In genomic region chr5:88672644-88673493, GRCh38 we compare ENCODE assay signal across 12 cellular contexts.
DNase-seq lines count a peak whose midpoint lies in the region; ATAC-seq and TF ChIP-seq lines count a peak whose summit lies in the region.
"Had no signal": no experiment of that assay in that cellular context is flagged by ENCODE, and none has a peak within 500 bp of the region (broad histone marks: within the 10 kb centered on the region; RNA-seq: fewer than 3 reads in every experiment).

No MANE protein-coding gene starts in this region.

- H3K4me3 ChIP-seq in CD4-positive, alpha-beta memory T cell (ENCODE audit: low read length in 2 of 2): no peak overlapping the region
- H3K4me3 ChIP-seq in HUES64 (ENCODE audit: low read length): peak overlapping the region; percentile 44
- no peak overlapping the region for H3K4me3 ChIP-seq in colonic mucosa

- intact Hi-C loops in CD4-positive, alpha-beta memory T cell (cut with micrococcal nuclease): no loop called here
- intact Hi-C loops in colonic mucosa (cut with DNase I): no loop called here

- no peak overlapping the region for H3K9ac ChIP-seq in HUES64 (ENCODE audit: low read depth, low read length)
- H3K9ac ChIP-seq in colonic mucosa (ENCODE audit: low read depth in 2 of 2, low read length in 2 of 2): no peak overlapping the region

- no peak overlapping the region for H3K27ac ChIP-seq in CD4-positive, alpha-beta memory T cell (ENCODE audit: low read depth, low read length)
- H3K27ac ChIP-seq in HUES64 (ENCODE audit: low read depth, low read length) (no peak overlapping the region), colonic mucosa (no peak overlapping the region)
- H3K27ac ChIP-seq: RWPE1 had no signal

- peaks cover 0 to 53% (median 29%) of the 10 kb centered on the region in 8 donors for H3K9me3 Mint-ChIP-seq in CD4-positive, alpha-beta memory T cell

- peaks cover 21% of the 10 kb centered on the region for H3K4me1 ChIP-seq in CD4-positive, alpha-beta memory T cell (ENCODE audit: insufficient read depth, low read length)
- H3K4me1 ChIP-seq in HUES64 (ENCODE audit: insufficient read depth, low read length) (peaks cover 50% of the 10 kb centered on the region), colonic mucosa (no peaks in the 10 kb centered on the region)

- ATAC-seq in GM21825 (IDR thresholded peaks at IDR 0.05; ENCODE audit: unreplicated experiment) (no peak), GM19452 (IDR thresholded peaks at IDR 0.05; ENCODE audit: unreplicated experiment) (no peak)
- ATAC-seq: left colon had no signal

- CTCF ChIA-PET in CD4-positive, alpha-beta memory T cell (lab: Charles Lee; ENCODE audit: partially characterized antibody): interaction anchor here (1.3 to 1.9 kb wide), 2 partner anchors 8 to 18 kb away, joined by 3 to 7 read pairs; no protein-coding TSS in a partner anchor

- peak overlapping the region in 3 of 7 donors; percentile 55 to 87 (median 81) for H3K27ac Mint-ChIP-seq in CD4-positive, alpha-beta memory T cell

- H3K4me3 Mint-ChIP-seq in CD4-positive, alpha-beta memory T cell: peak overlapping the region in 5 of 8 donors; percentile 2 to 44 (median 25)

- H3K36me3 ChIP-seq in CD4-positive, alpha-beta memory T cell (ENCODE audit: insufficient read depth, low read length): no peaks in the 10 kb centered on the region
- H3K36me3 ChIP-seq in HUES64 (ENCODE audit: insufficient read depth, low read length) (no peaks in the 10 kb centered on the region), colonic mucosa (no peaks in the 10 kb centered on the region)

- POLR2A ChIA-PET in CD4-positive, alpha-beta memory T cell (lab: Charles Lee; ENCODE audit: partially characterized antibody): no interaction called here

- DNase-seq in CD4-positive, alpha-beta memory T cell: no peak
- DNase-seq in amygdala (lab: John Stamatoyannopoulos, UW) (peak in 43 of 56 donors; percentile 33 to 92 (median 78)), medulla oblongata (ENCODE audit: extremely low spot score) (peak; percentile 96), colonic mucosa (no peak), NCI-H2227 treated with DMSO at 0.1 percent for 48 hours (lab: John Stamatoyannopoulos, UW) (no peak)
- DNase-seq: activated T-cell treated with anti-CD3 and anti-CD28 coated beads, Interleukin-2, amount 50 U/mL, for 1 hour; left colon; stimulated activated CD4-positive, alpha-beta T cell treated with anti-CD3 and anti-CD28 coated beads, Interleukin-12 subunit alpha, Interleukin-12 subunit beta, amount 100 ng/mL, for 4 hours had no signal

- WGBS in HUES64: under 1% methylated on average over 41 of the region's 44 CpGs

- no peak for TF ChIP-seq CTCF in colonic mucosa (IDR thresholded peaks at IDR 0.05)

- H3K27me3 ChIP-seq in CD4-positive, alpha-beta memory T cell (ENCODE audit: insufficient read depth, low read length): peaks cover 74% of the 10 kb centered on the region
- H3K27me3 ChIP-seq in HUES64 (ENCODE audit: insufficient read depth, low read length) (peaks cover 99% of the 10 kb centered on the region), colonic mucosa (peaks cover 78% of the 10 kb centered on the region)

- H3K27me3 Mint-ChIP-seq in CD4-positive, alpha-beta memory T cell: peaks cover 68 to 70% of the 10 kb centered on the region in 2 donors

- peaks cover 13 to 46% (median 29%) of the 10 kb centered on the region in 4 donors for H3K4me1 Mint-ChIP-seq in CD4-positive, alpha-beta memory T cell

- H3K36me3 Mint-ChIP-seq in CD4-positive, alpha-beta memory T cell: peaks cover 0 to 9% of the 10 kb centered on the region in 2 donors

- H3K9me3 ChIP-seq in CD4-positive, alpha-beta memory T cell (ENCODE audit: control insufficient read depth in 1 of 2, low read length in 2 of 2): no peaks in the 10 kb centered on the region
- H3K9me3 ChIP-seq in HUES64 (ENCODE audit: insufficient read depth, low read depth, low read length): no peaks in the 10 kb centered on the region
- H3K9me3 ChIP-seq in colonic mucosa: no peaks in the 10 kb centered on the region

Comparison
In these comparisons a context has a peak if more than half of its experiments do, and no peak if none do; other contexts are left out.
1. DNase-seq: peak in amygdala (43 of 56) and medulla oblongata (single experiment); none in CD4-positive, alpha-beta memory T cell (0 of 5), colonic mucosa (single experiment) and NCI-H2227 treated with DMSO at 0.1 percent for 48 hours (single experiment).